ENCODE assay signal across 18 cellular contexts in the genomic region with DNA sequence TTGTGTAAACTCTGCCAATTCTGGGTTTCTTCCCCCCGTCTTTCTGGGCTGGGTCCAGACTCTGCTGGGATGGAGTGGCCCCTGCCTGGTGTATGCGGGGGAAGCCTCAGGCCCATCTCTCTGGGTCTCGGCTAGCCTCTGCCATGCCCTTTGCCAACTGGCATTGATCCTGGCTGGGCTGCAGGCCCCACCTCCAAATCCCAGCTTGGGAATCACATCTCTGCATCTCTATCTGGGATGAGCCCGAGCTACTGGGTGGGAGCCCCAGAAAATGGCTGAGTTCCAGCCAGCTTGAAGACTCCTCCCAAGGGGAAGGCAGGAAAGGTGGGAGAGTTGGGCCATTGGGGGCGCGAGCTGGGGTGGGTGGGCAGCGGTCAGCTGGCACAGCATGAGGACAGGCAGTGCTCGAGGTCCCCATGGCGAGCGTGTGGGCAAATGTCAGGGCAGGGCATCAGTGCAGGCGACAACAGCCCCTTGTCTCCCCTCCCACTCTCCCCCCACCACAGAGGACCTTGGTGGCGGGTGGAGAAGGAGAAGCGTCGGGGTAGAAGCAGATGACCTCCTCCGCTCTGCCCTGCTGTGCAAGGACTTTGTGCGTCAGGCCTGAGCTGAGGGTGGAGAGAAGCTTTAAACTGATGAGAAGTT.
"Had no signal": no experiment of that assay in that cellular context is flagged by ENCODE, and none has a peak within 500 bp of the region (broad histone marks: within the 10 kb centered on the region; RNA-seq: fewer than 3 reads in every experiment).

No MANE protein-coding gene starts in this region.

- H3K4me2 ChIP-seq: SK-N-SH had no signal

- DNase-seq: KBM-7, MV-4-11, NCI-H1048, NCI-H1105, NCI-H1417, NCI-H146, NCI-H1694 treated with DMSO at 0.1 percent for 48 hours, NCI-H1930, NCI-H2081, NCI-H2107, NCI-H2227 treated with DMSO at 0.1 percent for 48 hours, NCI-H524, NCI-H526 treated with DMSO at 0.1 percent for 48 hours, NCI-H748 treated with DMSO at 0.1 percent for 48 hours, RPMI8226, SHP77, SK-N-SH had no signal

- H3K9me3 ChIP-seq: SK-N-SH had no signal

- H3K9ac ChIP-seq: SK-N-SH had no signal

- FAIRE-seq: RCC 7860 had no signal
